In genomic region chr13:99959538-99960230, GRCh38 we compare ENCODE assay signal across 8 cellular contexts. TPM values are rescaled to one million over a fixed set of nuclear protein-coding genes. Genes with fewer than 3 reads are reported as not detected.
A peak's percentile ranks its signal among the peaks of the same experiment; 100 is the strongest.
DNase-seq lines count a peak whose midpoint lies in the region; ATAC-seq and TF ChIP-seq lines count a peak whose summit lies in the region.
"Had no signal": no experiment of that assay in that cellular context is flagged by ENCODE, and none has a peak within 500 bp of the region (broad histone marks: within the 10 kb centered on the region; RNA-seq: fewer than 3 reads in every experiment).

No MANE protein-coding gene starts in this region.

- WGBS in body of pancreas, 2 donors = 4 to 10% methylated on average over 30 to 49 of the region's 49 CpGs

- TF ChIP-seq POLR2A in body of pancreas (IDR thresholded peaks at IDR 0.05) = no peak

- peaks cover 36% of the 10 kb centered on the region for H3K4me1 Mint-ChIP-seq in endothelial cell (ENCODE audit: unreplicated experiment)

- no peak overlapping the region for H3K4me3 ChIP-seq in body of pancreas

- ATAC-seq in body of pancreas = no peak
- ATAC-seq in GM21360 (IDR thresholded peaks at IDR 0.05; ENCODE audit: unreplicated experiment) = no peak

- peaks cover 23% of the 10 kb centered on the region for H3K27me3 Mint-ChIP-seq in endothelial cell (ENCODE audit: unreplicated experiment)

- no peak overlapping the region for H3K27ac Mint-ChIP-seq in endothelial cell (ENCODE audit: unreplicated experiment)

- H3K27me3 ChIP-seq in body of pancreas = peaks cover 6 to 52% of the 10 kb centered on the region in 2 donors

- H3K36me3 Mint-ChIP-seq in endothelial cell (ENCODE audit: low read depth, unreplicated experiment) = no peaks in the 10 kb centered on the region

- H3K27ac ChIP-seq in body of pancreas = no peak overlapping the region

- peaks cover 38% of the 10 kb centered on the region for H3K4me1 ChIP-seq in body of pancreas

- DNase-seq in G401 (ENCODE audit: low spot score) (peak; percentile 76), NCI-H774 (lab: John Stamatoyannopoulos, UW) (peak; percentile 40), endothelial cell (ENCODE audit: low spot score) (peak; percentile 37), pons (ENCODE audit: low spot score) (peak; percentile 52), body of pancreas (no peak), A172 (ENCODE audit: low spot score) (no peak)
- DNase-seq: NCI-H526 treated with DMSO at 0.1 percent for 48 hours had no signal

- no peaks in the 10 kb centered on the region for H3K9me3 Mint-ChIP-seq in endothelial cell (ENCODE audit: unreplicated experiment)

- in situ Hi-C loops in G401 (cut with HindIII; ENCODE audit: low sequenced_read_pairs) = no loop called here

- H3K4me3 Mint-ChIP-seq in endothelial cell (ENCODE audit: unreplicated experiment) = peak overlapping the region; percentile 85

- H3K36me3 ChIP-seq in body of pancreas (replicated peaks in 1 of 2; ENCODE audit: insufficient read depth in 1 of 2, low read depth in 2 of 2) = no peaks in the 10 kb centered on the region

- peak; percentile 50 for TF ChIP-seq CTCF in endothelial cell (IDR thresholded peaks at IDR 0.05; ENCODE audit: unreplicated experiment)
- TF ChIP-seq CTCF in body of pancreas (IDR thresholded peaks at IDR 0.05) = no peak

- no peaks in the 10 kb centered on the region for H3K9me3 ChIP-seq in body of pancreas

- intact Hi-C loops in body of pancreas (cut with DNase I) = no loop called here

RNA-seq across cellular contexts. Expression of gene ZIC5, which starts 11.9 kb away (rescaled TPM):
- total RNA-seq in G401 (2014; rRNA removed; shearing (Covaris generic)) = 7.1 and 10.1 TPM in 2 replicates
- total RNA-seq in endothelial cell (ENCODE audit: unreplicated experiment) (0.10 TPM), body of pancreas (not detected)
- total RNA-seq in A172 (2014; rRNA removed; shearing (Covaris generic)) = 1.5 and 2.4 TPM in 2 replicates

RNA-seq across cellular contexts. Expression of gene ZIC2, which starts 21.9 kb away (rescaled TPM):
- total RNA-seq in G401 (2014; rRNA removed; shearing (Covaris generic)) = 10.0 and 16.8 TPM in 2 replicates
- total RNA-seq in endothelial cell (ENCODE audit: unreplicated experiment) (3.8 TPM), body of pancreas (not detected)
- 4.7 and 5.5 TPM in 2 replicates for total RNA-seq in A172 (2014; rRNA removed; shearing (Covaris generic))

Comparison
In these comparisons a context has a peak if more than half of its experiments do, and no peak if none do; other contexts are left out.
1. DNase-seq: peak in G401 (single experiment), NCI-H774 (single experiment), endothelial cell (single experiment) and pons (single experiment); none in body of pancreas (0 of 4) and A172 (single experiment).